In genomic region chr12:130904936-130905455, GRCh38 we compare ENCODE assay signal across 1 cellular context. TPM values are rescaled to one million over a fixed set of nuclear protein-coding genes. Genes with fewer than 3 reads are reported as not detected.
"Had no signal": no experiment of that assay in that cellular context is flagged by ENCODE, and none has a peak within 500 bp of the region (broad histone marks: within the 10 kb centered on the region; RNA-seq: fewer than 3 reads in every experiment).

No MANE protein-coding gene starts in this region.

RNA-seq across cellular contexts. Expression of gene ADGRD1, which starts 48.7 kb away (rescaled TPM):
- polyA plus RNA-seq: SK-N-SH had no signal
